Comparison of ENCODE assay signal across 1 cellular context in genomic region chr12:12714276-12715001, GRCh38.
TF ChIP-seq lines count a peak whose summit lies in the region.

No MANE protein-coding gene starts in this region.

TF ChIP-seq in GM12878, 131 proteins besides CTCF, POLR2A, EP300 and RAD21 (continued from another document and continues in another):
- TF ChIP-seq ELK1 (IDR thresholded peaks at IDR 0.05; ENCODE audit: low read depth, low read length) (no peak), FOXK2 (IDR thresholded peaks at IDR 0.05) (no peak), ATF2 (IDR thresholded peaks at IDR 0.05; ENCODE audit: low read length) (no peak), NFXL1 (IDR thresholded peaks at IDR 0.05; ENCODE audit: borderline replicate concordance) (no peak), BHLHE40 (IDR thresholded peaks at IDR 0.05; ENCODE audit: borderline replicate concordance in 1 of 2, low read depth in 2 of 2, low read length in 1 of 2) (no peak; a peak in 1 of 4 replicates), TCF7 (IDR thresholded peaks at IDR 0.05; ENCODE audit: borderline replicate concordance) (no peak), NR2C2 (IDR thresholded peaks at IDR 0.05; ENCODE audit: borderline replicate concordance, control insufficient read depth, insufficient read length, low read depth) (no peak), PAX8 (IDR thresholded peaks at IDR 0.05) (no peak), ZBTB33 (IDR thresholded peaks at IDR 0.05) (no peak), ZBTB11 (CRISPR knock-in tag; IDR thresholded peaks at IDR 0.05) (no peak), ASH2L (IDR thresholded peaks at IDR 0.05; ENCODE audit: borderline replicate concordance, low read depth) (no peak), MAX (IDR thresholded peaks at IDR 0.05; ENCODE audit: low read depth, low read length) (no peak), TBL1XR1 (IDR thresholded peaks at IDR 0.05; ENCODE audit: low read depth, low read length) (no peak), EGR1 (IDR thresholded peaks at IDR 0.05; ENCODE audit: borderline replicate concordance in 1 of 2, low read depth in 2 of 2, low read length in 2 of 2) (no peak), HDAC2 (IDR thresholded peaks at IDR 0.05) (no peak), IRF3 (IDR thresholded peaks at IDR 0.05) (no peak), ZNF217 (IDR thresholded peaks at IDR 0.05) (no peak), LARP7 (IDR thresholded peaks at IDR 0.05) (no peak), ZBTB40 (IDR thresholded peaks at IDR 0.05; ENCODE audit: borderline replicate concordance) (no peak), HSF1 (IDR thresholded peaks at IDR 0.05; ENCODE audit: low read depth, low read length) (no peak), NBN (IDR thresholded peaks at IDR 0.05) (0 out of 2 replicates have a peak, but pooled peaks have one; percentile 27), YY1 (IDR thresholded peaks at IDR 0.05; ENCODE audit: low read depth, low read length) (0 out of 2 replicates have a peak, but pooled peaks have one; percentile 11), ETV6 (conservative IDR thresholded peaks at IDR 0.05 in 1 of 2, IDR thresholded peaks at IDR 0.05 in 1 of 2; ENCODE audit: borderline replicate concordance in 1 of 2, low read depth in 1 of 2) (no peak), PBX3 (IDR thresholded peaks at IDR 0.05; ENCODE audit: insufficient replicate concordance, low read depth, low read length) (no peak), DPF2 (IDR thresholded peaks at IDR 0.05) (no peak), CREM (IDR thresholded peaks at IDR 0.05; ENCODE audit: low read depth) (no peak), SIX5 (IDR thresholded peaks at IDR 0.05; ENCODE audit: low read depth, low read length, severe bottlenecking) (no peak), BRCA1 (IDR thresholded peaks at IDR 0.05; ENCODE audit: low read depth, low read length) (no peak), FOS (IDR thresholded peaks at IDR 0.05; ENCODE audit: borderline replicate concordance, extremely low read depth, insufficient read length) (no peak), SRF (IDR thresholded peaks at IDR 0.05; ENCODE audit: low read depth in 2 of 2, low read length in 2 of 2) (no peak), RCOR1 (conservative IDR thresholded peaks at IDR 0.05; ENCODE audit: low read depth, low read length) (no peak), TCF3 (IDR thresholded peaks at IDR 0.05; ENCODE audit: borderline replicate concordance, insufficient read depth, low read depth, low read length) (peak; percentile 36; the same call in 1 of the 2 replicates), POLR2AphosphoS2 (IDR thresholded peaks at IDR 0.05; ENCODE audit: low read depth, low read length) (no peak), MEF2B (IDR thresholded peaks at IDR 0.05; ENCODE audit: partially characterized antibody, poor library complexity, severe bottlenecking) (peak; percentile 19), ATF7 (IDR thresholded peaks at IDR 0.05; ENCODE audit: low read depth) (peak; percentile 35), ZNF207 (IDR thresholded peaks at IDR 0.05; ENCODE audit: borderline replicate concordance) (no peak), SREBF1 (IDR thresholded peaks at IDR 0.05; ENCODE audit: low read length) (no peak), RELA (IDR thresholded peaks at IDR 0.05; ENCODE audit: borderline replicate concordance, partially characterized antibody) (no peak), STAT3 (IDR thresholded peaks at IDR 0.05; ENCODE audit: low read depth, low read length) (no peak), PRDM15 (CRISPR knock-in tag; IDR thresholded peaks at IDR 0.05) (no peak), SP1 (IDR thresholded peaks at IDR 0.05; ENCODE audit: low read depth, low read length) (no peak)
